Comparison of ENCODE assay signal across 8 cellular contexts in the genomic region with DNA sequence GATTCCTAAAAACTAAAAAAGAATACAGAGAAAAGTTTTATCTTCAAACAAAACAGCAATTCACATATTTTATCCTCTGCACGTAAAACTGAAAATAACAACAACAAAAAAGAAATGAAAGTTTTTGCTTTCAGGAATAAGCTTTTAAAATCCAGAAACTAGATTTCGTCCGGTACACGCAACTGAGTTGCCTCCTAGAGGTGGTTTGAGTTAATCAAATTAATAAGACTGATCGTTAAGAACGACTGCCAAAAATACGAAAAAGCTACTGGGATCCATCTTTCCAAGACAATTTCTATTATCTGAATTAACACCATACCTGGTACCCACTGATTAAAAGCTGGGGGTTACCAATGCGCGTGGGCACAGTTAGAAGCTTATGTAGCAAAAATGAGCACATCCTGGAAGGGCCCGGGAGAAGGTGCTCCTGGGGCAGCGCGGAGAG. TPM values are rescaled to one million over a fixed set of nuclear protein-coding genes. Genes with fewer than 3 reads are reported as not detected.
DNase-seq lines count a peak whose midpoint lies in the region; ATAC-seq, FAIRE-seq and TF ChIP-seq lines count a peak whose summit lies in the region.

No MANE protein-coding gene starts in this region.

- dilution Hi-C loops in keratinocyte (cut with MboI; ENCODE audit: extremely low pct_ligation_motif_present, low sequenced_read_pairs): no loop called here

- TF ChIP-seq CTCF in Calu3 (IDR thresholded peaks at IDR 0.05; ENCODE audit: unreplicated experiment): no peak
- TF ChIP-seq CTCF in HFF-Myc (IDR thresholded peaks at IDR 0.05; ENCODE audit: low read depth, low read length, missing control alignments): no peak
- TF ChIP-seq CTCF in keratinocyte (optimal IDR thresholded peaks at IDR 0.05 in 1 of 3, IDR thresholded peaks at IDR 0.05 in 1 of 3, conservative IDR thresholded peaks at IDR 0.05 in 1 of 3; ENCODE audit: extremely low read depth in 1 of 3, insufficient read depth in 2 of 3, low read length in 3 of 3): no peak

- POLR2A ChIA-PET in activated naive CD8-positive, alpha-beta T cell treated with anti-CD3 and anti-CD28 coated beads, Interleukin-2, amount 10 ng/mL, durations not matched to agents 7 days and 5 days (lab: Charles Lee): interaction anchor here (0.9 to 1.7 kb wide), 7 partner anchors 9 to 882 kb away, joined by 3 to 35 read pairs (median 4); a partner anchor contains a TSS

- H3K36me3 Mint-ChIP-seq in Calu3 (ENCODE audit: insufficient read depth, unreplicated experiment): peaks cover 52% of the 10 kb centered on the region
- H3K36me3 Mint-ChIP-seq in activated naive CD8-positive, alpha-beta T cell treated with anti-CD3 and anti-CD28 coated beads, Interleukin-2, amount 10 ng/mL, durations not matched to agents 7 days and 5 days: peaks cover 22% of the 10 kb centered on the region

- peaks cover 7% of the 10 kb centered on the region for H3K4me1 ChIP-seq in keratinocyte (ENCODE audit: control insufficient read depth, extremely low read depth, insufficient read depth, low read length)
- H3K4me1 ChIP-seq in thymus (ENCODE audit: control insufficient read depth, insufficient read depth, low read length): peaks cover 3% of the 10 kb centered on the region

- no peaks in the 10 kb centered on the region for H4K20me1 ChIP-seq in keratinocyte (ENCODE audit: control insufficient read depth, extremely low read depth, insufficient read depth, low read length)

- H3K27ac Mint-ChIP-seq in Calu3 (ENCODE audit: unreplicated experiment): peak overlapping the region; percentile 63
- peak overlapping the region; percentile 91 for H3K27ac Mint-ChIP-seq in activated naive CD8-positive, alpha-beta T cell treated with anti-CD3 and anti-CD28 coated beads, Interleukin-2, amount 10 ng/mL, durations not matched to agents 7 days and 5 days

- peak overlapping the region; percentile 91 for H3K4me3 ChIP-seq in HFF-Myc (replicated peaks; ENCODE audit: low read depth, low read length)
- H3K4me3 ChIP-seq in keratinocyte (ENCODE audit: control insufficient read depth in 2 of 3, extremely low read depth in 1 of 3, insufficient read depth in 2 of 3, low read depth in 1 of 3, low read length in 3 of 3): peak overlapping the region; percentile 88 to 98 (median 91)
- peak overlapping the region; percentile 80 for H3K4me3 ChIP-seq in thymus (ENCODE audit: low read length)

- no peak for FAIRE-seq in keratinocyte (lab: Jason Lieb, UNC)

- no peaks in the 10 kb centered on the region for H3K9me1 ChIP-seq in keratinocyte (ENCODE audit: control insufficient read depth, extremely low read depth, insufficient read depth, low read length)

- BruUV-seq in Calu3 (replicated peaks; lab: Mats Ljungman, UMichigan): no TSS peak

- DNase-seq in Calu3: no peak
- no peak for DNase-seq in HFF-Myc (ENCODE audit: extremely low read depth, low read depth)
- DNase-seq in activated naive CD8-positive, alpha-beta T cell treated with anti-CD3 and anti-CD28 coated beads, Interleukin-2, amount 10 ng/mL, durations not matched to agents 7 days and 5 days: no peak
- no peak for DNase-seq in keratinocyte (ENCODE audit: low read depth, low spot score)
- no peak for DNase-seq in activated CD4-positive, CD25-positive, alpha-beta regulatory T cell treated with anti-CD3 and anti-CD28 coated beads, Interleukin-2, amount 50 U/mL, for 72 hours
- DNase-seq in activated gamma-delta T cell (lab: John Stamatoyannopoulos, UW): no peak
- DNase-seq in epidermal melanocyte (ENCODE audit: insufficient read length, low spot score): no peak

- peak overlapping the region; percentile 66 for H3K27ac ChIP-seq in keratinocyte (ENCODE audit: control insufficient read depth, insufficient read depth, low read length)
- H3K27ac ChIP-seq in thymus (ENCODE audit: low read depth): peak overlapping the region; percentile 91

- H2AFZ ChIP-seq in keratinocyte (ENCODE audit: control insufficient read depth, low read length): peak overlapping the region; percentile 80

- no peaks in the 10 kb centered on the region for H3K27me3 ChIP-seq in keratinocyte (ENCODE audit: control insufficient read depth, extremely low read depth, insufficient read depth, low read length)
- no peaks in the 10 kb centered on the region for H3K27me3 ChIP-seq in thymus (ENCODE audit: control insufficient read depth, insufficient read depth)

- no peaks in the 10 kb centered on the region for H3K4me1 Mint-ChIP-seq in Calu3 (ENCODE audit: low read depth, unreplicated experiment)
- peaks cover 27% of the 10 kb centered on the region for H3K4me1 Mint-ChIP-seq in activated naive CD8-positive, alpha-beta T cell treated with anti-CD3 and anti-CD28 coated beads, Interleukin-2, amount 10 ng/mL, durations not matched to agents 7 days and 5 days

- H3K9me3 ChIP-seq in keratinocyte (ENCODE audit: control insufficient read depth, low read depth, low read length) (no peaks in the 10 kb centered on the region), thymus (ENCODE audit: control insufficient read depth) (no peaks in the 10 kb centered on the region)

- no peaks in the 10 kb centered on the region for H3K27me3 Mint-ChIP-seq in Calu3 (ENCODE audit: unreplicated experiment)
- H3K27me3 Mint-ChIP-seq in activated naive CD8-positive, alpha-beta T cell treated with anti-CD3 and anti-CD28 coated beads, Interleukin-2, amount 10 ng/mL, durations not matched to agents 7 days and 5 days: no peaks in the 10 kb centered on the region

- peak overlapping the region; percentile 97 for H3K4me3 Mint-ChIP-seq in Calu3 (ENCODE audit: low read depth, unreplicated experiment)
- H3K4me3 Mint-ChIP-seq in activated naive CD8-positive, alpha-beta T cell treated with anti-CD3 and anti-CD28 coated beads, Interleukin-2, amount 10 ng/mL, durations not matched to agents 7 days and 5 days: peak overlapping the region; percentile 99

- ATAC-seq in activated naive CD8-positive, alpha-beta T cell treated with anti-CD3 and anti-CD28 coated beads, Interleukin-2, amount 10 ng/mL, durations not matched to agents 7 days and 5 days (ENCODE audit: low read depth): no peak

- H3K36me3 ChIP-seq in keratinocyte (ENCODE audit: control insufficient read depth in 2 of 2, extremely low read depth in 1 of 2, insufficient read depth in 2 of 2, low read length in 2 of 2) (peaks cover 12 to 16% of the 10 kb centered on the region in 2 experiments), thymus (ENCODE audit: control insufficient read depth, insufficient read depth) (peaks cover 12% of the 10 kb centered on the region)

- WGBS in thymus: 2% methylated on average over 12 of the region's 12 CpGs

- peak overlapping the region; percentile 88 for H3K9ac ChIP-seq in keratinocyte (ENCODE audit: control insufficient read depth, extremely low read depth, insufficient read depth, low read length)

- intact Hi-C loops in Calu3 (cut with micrococcal nuclease; ENCODE audit: unreplicated experiment): no loop called here

- peaks cover 30% of the 10 kb centered on the region for H3K79me2 ChIP-seq in keratinocyte (ENCODE audit: control insufficient read depth, insufficient read depth, low read length)

- no peaks in the 10 kb centered on the region for H3K9me3 Mint-ChIP-seq in Calu3 (ENCODE audit: low read depth, unreplicated experiment)
- H3K9me3 Mint-ChIP-seq in activated naive CD8-positive, alpha-beta T cell treated with anti-CD3 and anti-CD28 coated beads, Interleukin-2, amount 10 ng/mL, durations not matched to agents 7 days and 5 days: no peaks in the 10 kb centered on the region

- CTCF ChIA-PET in Calu3 (lab: Charles Lee): no interaction called here

- H3K4me2 ChIP-seq in keratinocyte (ENCODE audit: control insufficient read depth, extremely low read depth, insufficient read depth, low read depth, low read length): peak overlapping the region; percentile 75

RNA-seq across cellular contexts. Expression of a gene that starts 0.7 kb away (rescaled TPM):
- 34.5 and 36.6 TPM in 2 replicates for total RNA-seq in Calu3 (2022)
- total RNA-seq in activated naive CD8-positive, alpha-beta T cell treated with anti-CD3 and anti-CD28 coated beads, Interleukin-2, amount 10 ng/mL, durations not matched to agents 7 days and 5 days: 10 to 100 TPM; 68.1 to 74.9 TPM
- 75.0 to 103 TPM (median 80.1 TPM) in 3 replicates for polyA plus RNA-seq in keratinocyte
- polyA plus RNA-seq in keratinocyte (2011; ENCODE audit: low read depth): 38.1 TPM
- polyA plus RNA-seq in keratinocyte (2011; cell fraction: cytosol; rRNA removed): 73.6 and 94.9 TPM in 2 replicates
- polyA plus RNA-seq in keratinocyte (2011; cell fraction: nucleus; rRNA removed): 36.6 and 50.0 TPM in 2 replicates
- 61.9 and 74.0 TPM in 2 replicates for polyA plus RNA-seq in keratinocyte (2012; ENCODE audit: low replicate concordance)
- polyA minus RNA-seq in keratinocyte: 35.5 to 59.0 TPM (median 35.7 TPM) in 3 replicates
- polyA minus RNA-seq in keratinocyte (2011; cell fraction: cytosol; rRNA and poly(A)+ RNA removed): 55.2 TPM
- 12.0 and 16.7 TPM in 2 replicates for polyA minus RNA-seq in keratinocyte (2011; cell fraction: nucleus; rRNA and poly(A)+ RNA removed)
- 79.2 TPM for polyA plus RNA-seq in thymus

RNA-seq across cellular contexts. Expression of a gene that starts 29.6 kb away (rescaled TPM):
- total RNA-seq in Calu3 (2022): 13.7 and 13.9 TPM in 2 replicates
- total RNA-seq in activated naive CD8-positive, alpha-beta T cell treated with anti-CD3 and anti-CD28 coated beads, Interleukin-2, amount 10 ng/mL, durations not matched to agents 7 days and 5 days: 10 to 100 TPM; 28.2 to 29.6 TPM
- polyA plus RNA-seq in keratinocyte (14.8 to 17.3 TPM (median 15.8 TPM) in 3 replicates), thymus (22.7 TPM)
- 15.3 TPM for polyA plus RNA-seq in keratinocyte (2011; ENCODE audit: low read depth)
- 10.2 and 12.1 TPM in 2 replicates for polyA plus RNA-seq in keratinocyte (2011; cell fraction: cytosol; rRNA removed)
- polyA plus RNA-seq in keratinocyte (2011; cell fraction: nucleus; rRNA removed): 16.7 and 20.4 TPM in 2 replicates
- polyA plus RNA-seq in keratinocyte (2012; ENCODE audit: low replicate concordance): 9.9 and 12.4 TPM in 2 replicates
- 9.6 to 14.4 TPM (median 13.0 TPM) in 3 replicates for polyA minus RNA-seq in keratinocyte
- 8.4 TPM for polyA minus RNA-seq in keratinocyte (2011; cell fraction: cytosol; rRNA and poly(A)+ RNA removed)
- polyA minus RNA-seq in keratinocyte (2011; cell fraction: nucleus; rRNA and poly(A)+ RNA removed): 5.1 and 10.5 TPM in 2 replicates

RNA-seq across cellular contexts. Expression of a gene that starts 30.7 kb away (rescaled TPM):
- total RNA-seq in Calu3 (2022): 151 and 156 TPM in 2 replicates
- total RNA-seq in activated naive CD8-positive, alpha-beta T cell treated with anti-CD3 and anti-CD28 coated beads, Interleukin-2, amount 10 ng/mL, durations not matched to agents 7 days and 5 days: 100 to 1,000 TPM; 135 to 137 TPM
- polyA plus RNA-seq in keratinocyte (339 to 438 TPM (median 430 TPM) in 3 replicates), thymus (289 TPM)
- 94.6 TPM for polyA plus RNA-seq in keratinocyte (2011; ENCODE audit: low read depth)
- 364 and 398 TPM in 2 replicates for polyA plus RNA-seq in keratinocyte (2011; cell fraction: cytosol; rRNA removed)
- polyA plus RNA-seq in keratinocyte (2011; cell fraction: nucleus; rRNA removed): 242 and 315 TPM in 2 replicates
- polyA plus RNA-seq in keratinocyte (2012; ENCODE audit: low replicate concordance): 214 and 257 TPM in 2 replicates
- 66.2 to 278 TPM (median 255 TPM) in 3 replicates for polyA minus RNA-seq in keratinocyte
- 155 TPM for polyA minus RNA-seq in keratinocyte (2011; cell fraction: cytosol; rRNA and poly(A)+ RNA removed)
- polyA minus RNA-seq in keratinocyte (2011; cell fraction: nucleus; rRNA and poly(A)+ RNA removed): 46.3 and 61.4 TPM in 2 replicates
